In genomic region chrX:19579485-19579884, GRCh38 we compare ENCODE assay signal across 11 cellular contexts.
DNase-seq lines count a peak whose midpoint lies in the region; ATAC-seq and TF ChIP-seq lines count a peak whose summit lies in the region.
"Had no signal": no experiment of that assay in that cellular context is flagged by ENCODE, and none has a peak within 500 bp of the region (broad histone marks: within the 10 kb centered on the region; RNA-seq: fewer than 3 reads in every experiment).

No MANE protein-coding gene starts in this region.

- peaks cover 74% of the 10 kb centered on the region for H3K36me3 Mint-ChIP-seq in activated T-helper 17 cell treated with anti-CD3 and anti-CD28 coated beads, Interleukin-2, amount 50 U/mL, for 72 hours (ENCODE audit: low read depth)

- no peaks in the 10 kb centered on the region for H3K4me1 ChIP-seq in foreskin keratinocyte

- no peaks in the 10 kb centered on the region for H3K27me3 Mint-ChIP-seq in activated T-helper 17 cell treated with anti-CD3 and anti-CD28 coated beads, Interleukin-2, amount 50 U/mL, for 72 hours

- CTCF ChIA-PET in HEK293T (lab: Yijun Ruan, JAX) = no interaction called here

- peaks cover 27% of the 10 kb centered on the region for H3K4me1 Mint-ChIP-seq in activated T-helper 17 cell treated with anti-CD3 and anti-CD28 coated beads, Interleukin-2, amount 50 U/mL, for 72 hours

- no peak overlapping the region for H3K27ac ChIP-seq in foreskin keratinocyte

- H3K4me3 Mint-ChIP-seq in activated T-helper 17 cell treated with anti-CD3 and anti-CD28 coated beads, Interleukin-2, amount 50 U/mL, for 72 hours = peak overlapping the region; percentile 23

- ATAC-seq in activated T-helper 17 cell treated with anti-CD3 and anti-CD28 coated beads, Interleukin-2, amount 50 U/mL, for 72 hours (replicated peaks) = peak; percentile 86
- ATAC-seq in foreskin keratinocyte = peak; percentile 12
- ATAC-seq: left colon had no signal

- H3K9me3 Mint-ChIP-seq in activated T-helper 17 cell treated with anti-CD3 and anti-CD28 coated beads, Interleukin-2, amount 50 U/mL, for 72 hours = no peaks in the 10 kb centered on the region

- DNase-seq in AG20443 (ENCODE audit: low spot score) = peak; percentile 62
- DNase-seq in ELR (ENCODE audit: low read depth) = peak; percentile 68
- DNase-seq in foreskin keratinocyte = no peak
- no peak for DNase-seq in AML-193 (lab: John Stamatoyannopoulos, UW)
- no peak for DNase-seq in G401 (ENCODE audit: low spot score)
- no peak for DNase-seq in T1000 (lab: John Stamatoyannopoulos, UW)
- DNase-seq in HEK293T (ENCODE audit: extremely low spot score) = no peak
- DNase-seq: activated CD4-positive, alpha-beta T cell treated with anti-CD3 and anti-CD28 coated beads, Interleukin-2, amount 50 U/mL, for 48 hours; left colon; NCI-H774 had no signal

- no peaks in the 10 kb centered on the region for H3K27me3 ChIP-seq in foreskin keratinocyte

- in situ Hi-C loops in G401 (cut with HindIII; ENCODE audit: low sequenced_read_pairs) = no loop called here

- POLR2A ChIA-PET in HEK293T (lab: Yijun Ruan, JAX) = no interaction called here

- H3K27ac Mint-ChIP-seq in activated T-helper 17 cell treated with anti-CD3 and anti-CD28 coated beads, Interleukin-2, amount 50 U/mL, for 72 hours = peak overlapping the region; percentile 72

- no peak for TF ChIP-seq CTCF in foreskin keratinocyte (conservative IDR thresholded peaks at IDR 0.05)

TF ChIP-seq in HEK293T, 16 proteins besides CTCF, POLR2A, EP300 and RAD21:
- TF ChIP-seq HDGF (IDR thresholded peaks at IDR 0.05; ENCODE audit: borderline replicate concordance) (no peak), L3MBTL2 (conservative IDR thresholded peaks at IDR 0.05) (no peak), ARNT (IDR thresholded peaks at IDR 0.05) (no peak)

Comparison
In these comparisons a context has a peak if more than half of its experiments do, and no peak if none do; other contexts are left out.
1. DNase-seq: peak in AG20443 (single experiment) and ELR (single experiment); none in foreskin keratinocyte (0 of 2), AML-193 (0 of 2), G401 (single experiment), T1000 (single experiment) and HEK293T (single experiment).